Comparison of ENCODE assay signal across 2 cellular contexts in the genomic region with DNA sequence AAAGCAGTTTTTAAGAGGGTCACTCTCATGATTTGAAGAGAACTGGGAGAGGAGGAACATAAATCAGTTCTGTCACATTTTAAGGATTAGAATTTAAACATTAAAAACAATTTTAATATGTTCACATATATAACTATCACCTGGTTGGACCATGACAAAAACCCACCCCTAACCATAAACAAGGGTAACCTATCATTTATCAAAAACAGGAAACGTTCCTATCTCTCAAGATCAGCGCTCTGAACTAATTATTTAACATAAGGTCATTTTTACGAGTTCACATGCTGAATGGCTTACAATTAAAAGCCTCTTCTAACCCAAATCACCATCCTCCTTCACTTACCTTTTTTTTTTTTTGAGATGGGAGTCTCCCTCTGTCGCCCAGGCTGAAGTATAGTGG.
TF ChIP-seq lines count a peak whose summit lies in the region.

No MANE protein-coding gene starts in this region.

TF ChIP-seq in HEK293T, 16 proteins besides CTCF, POLR2A, EP300 and RAD21:
- TF ChIP-seq HDGF (IDR thresholded peaks at IDR 0.05; ENCODE audit: borderline replicate concordance), result no peak
- TF ChIP-seq TARDBP (IDR thresholded peaks at IDR 0.05), result no peak
- TF ChIP-seq PKNOX1 (IDR thresholded peaks at IDR 0.05), result peak; percentile 74
- no peak for TF ChIP-seq CTBP1 (IDR thresholded peaks at IDR 0.05; ENCODE audit: borderline replicate concordance)
- TF ChIP-seq LEF1 (IDR thresholded peaks at IDR 0.05; ENCODE audit: borderline replicate concordance), result no peak
- no peak for TF ChIP-seq ARNT (IDR thresholded peaks at IDR 0.05)
- TF ChIP-seq ELF4 (IDR thresholded peaks at IDR 0.05), result no peak
- TF ChIP-seq BHLHE40 (IDR thresholded peaks at IDR 0.05; ENCODE audit: borderline replicate concordance), result no peak
- peak; percentile 49; the same call in 1 of the 2 replicates for TF ChIP-seq ZNF384 (IDR thresholded peaks at IDR 0.05)
- no peak for TF ChIP-seq SP1 (IDR thresholded peaks at IDR 0.05)

TF ChIP-seq in K562, 482 proteins besides CTCF, POLR2A, EP300 and RAD21:
- TF ChIP-seq, protein P1, sequence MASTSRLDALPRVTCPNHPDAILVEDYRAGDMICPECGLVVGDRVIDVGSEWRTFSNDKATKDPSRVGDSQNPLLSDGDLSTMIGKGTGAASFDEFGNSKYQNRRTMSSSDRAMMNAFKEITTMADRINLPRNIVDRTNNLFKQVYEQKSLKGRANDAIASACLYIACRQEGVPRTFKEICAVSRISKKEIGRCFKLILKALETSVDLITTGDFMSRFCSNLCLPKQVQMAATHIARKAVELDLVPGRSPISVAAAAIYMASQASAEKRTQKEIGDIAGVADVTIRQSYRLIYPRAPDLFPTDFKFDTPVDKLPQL (IDR thresholded peaks at IDR 0.05; ENCODE audit: extremely low read depth, insufficient read length), result no peak
- TF ChIP-seq E2F6 (IDR thresholded peaks at IDR 0.05; ENCODE audit: borderline replicate concordance in 1 of 2, extremely low read depth in 1 of 2, insufficient read depth in 1 of 2, insufficient read length in 1 of 2, low read depth in 1 of 2, low read length in 1 of 2, poor library complexity in 1 of 2, severe bottlenecking in 1 of 2) (no peak), E2F1 (CRISPR knock-in tag; IDR thresholded peaks at IDR 0.05) (no peak), MEIS2 (IDR thresholded peaks at IDR 0.05; ENCODE audit: partially characterized antibody) (peak; percentile 63), PBX2 (CRISPR knock-in tag; IDR thresholded peaks at IDR 0.05; ENCODE audit: low read depth) (no peak), PBX2 (tag; conservative IDR thresholded peaks at IDR 0.05; ENCODE audit: low read depth) (0 out of 2 replicates have a peak, but pooled peaks have one; percentile 34), PKNOX1 (IDR thresholded peaks at IDR 0.05) (peak; percentile 52), PHTF2 (CRISPR knock-in tag; IDR thresholded peaks at IDR 0.05) (no peak), RBBP5 (IDR thresholded peaks at IDR 0.05; ENCODE audit: borderline replicate concordance, insufficient read depth, low read length, poor library complexity, severe bottlenecking) (no peak)
